8 cellular contexts compared by ENCODE assay signal in the genomic region with DNA sequence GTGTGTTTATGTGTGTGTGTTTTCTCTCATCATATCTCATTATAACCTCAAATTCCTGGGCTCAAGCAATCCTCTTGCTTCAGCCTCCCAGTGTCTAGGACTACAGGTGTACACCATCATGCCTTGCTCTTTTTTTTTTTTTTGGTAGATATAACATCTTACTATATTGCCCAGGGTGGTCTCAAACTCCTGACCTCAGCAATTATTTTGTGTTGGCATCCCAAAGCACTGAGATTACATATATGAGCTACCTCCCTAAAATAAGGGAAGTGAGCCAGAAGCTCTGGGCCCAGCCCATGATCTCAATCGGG.
DNase-seq lines count a peak whose midpoint lies in the region; ATAC-seq and TF ChIP-seq lines count a peak whose summit lies in the region.

No MANE protein-coding gene starts in this region.

- H3K4me2 ChIP-seq in OCI-LY1 (ENCODE audit: low read length): peak overlapping the region; percentile 81

- no peak for ATAC-seq in HG02973 (IDR thresholded peaks at IDR 0.05; ENCODE audit: unreplicated experiment)

- no peaks in the 10 kb centered on the region for H3F3A ChIP-seq in OCI-LY1 (ENCODE audit: insufficient read depth, low read length)

- H3K4me3 ChIP-seq in OCI-LY1 (ENCODE audit: low read depth, low read length, poor library complexity, severe bottlenecking) (peak overlapping the region; percentile 82), epithelial cell of esophagus (ENCODE audit: low read length) (peak overlapping the region; percentile 63), neutrophil (ENCODE audit: low read depth in 1 of 2, low read length in 1 of 2) (peak overlapping the region; percentile 77 to 81)

- H3K36me3 ChIP-seq in ES-I3 (ENCODE audit: insufficient read depth, low read length): peaks cover under 1% of the 10 kb centered on the region; the same call in 1 of the 2 replicates
- H3K36me3 ChIP-seq in OCI-LY1 (ENCODE audit: insufficient read depth, low read length): peaks cover 15% of the 10 kb centered on the region
- H3K36me3 ChIP-seq in neutrophil: peaks cover 10% of the 10 kb centered on the region

- H3K27me3 ChIP-seq in OCI-LY1 (ENCODE audit: insufficient read depth, low read length) (no peaks in the 10 kb centered on the region), neutrophil (peaks cover 42% of the 10 kb centered on the region)

- H4K20me1 ChIP-seq in OCI-LY1 (ENCODE audit: insufficient read depth, low read length): no peaks in the 10 kb centered on the region

- H3K27ac ChIP-seq in OCI-LY1 (ENCODE audit: low read depth, low read length, poor library complexity, severe bottlenecking) (peak overlapping the region; percentile 34), neutrophil (peak overlapping the region; percentile 81)

- H3K9me2 ChIP-seq in OCI-LY1 (ENCODE audit: low read depth, low read length): no peaks in the 10 kb centered on the region

- H3K4me1 ChIP-seq in ES-I3 (ENCODE audit: insufficient read depth, low read length) (no peaks in the 10 kb centered on the region), OCI-LY1 (ENCODE audit: insufficient read depth, low read length, severe bottlenecking) (peaks cover 24% of the 10 kb centered on the region), neutrophil (ENCODE audit: control insufficient read depth in 1 of 2, insufficient read depth in 1 of 2, low read depth in 1 of 2, low read length in 1 of 2) (peaks cover 15 to 21% of the 10 kb centered on the region in 2 experiments)

- H3K9ac ChIP-seq in ES-I3 (ENCODE audit: low read depth, low read length): peak overlapping the region; percentile 84; the same call in 1 of the 2 replicates
- H3K9ac ChIP-seq in OCI-LY1 (ENCODE audit: low read length): peak overlapping the region; percentile 90

- TF ChIP-seq CTCF in OCI-LY1 (IDR thresholded peaks at IDR 0.05; ENCODE audit: low read length) (no peak), epithelial cell of esophagus (IDR thresholded peaks at IDR 0.05; ENCODE audit: insufficient read depth, low read depth, low read length, missing control alignments) (no peak), neutrophil (IDR thresholded peaks at IDR 0.05) (no peak)

- H3K9me3 ChIP-seq in ES-I3 (ENCODE audit: control insufficient read depth, insufficient read depth, low read length) (no peaks in the 10 kb centered on the region), OCI-LY1 (ENCODE audit: low read length) (no peaks in the 10 kb centered on the region), neutrophil (peaks cover 9% of the 10 kb centered on the region)

- H2AFZ ChIP-seq in OCI-LY1 (ENCODE audit: low read length): 0 out of 2 replicates have a peak overlapping the region, but pooled peaks have one; percentile 3

- DNase-seq in epithelial cell of esophagus (ENCODE audit: low read depth) (no peak), D341Med (ENCODE audit: low spot score) (no peak)
- no peak for DNase-seq in stimulated activated CD4-positive, alpha-beta T cell treated with anti-CD3 and anti-CD28 coated beads, Interleukin-4, amount 100 ng/mL, for 1 hour
- no peak for DNase-seq in stimulated activated CD4-positive, alpha-beta T cell treated with anti-CD3 and anti-CD28 coated beads, Interleukin-4, amount 100 ng/mL, for 4 hours

- peaks cover 23% of the 10 kb centered on the region for H3K79me2 ChIP-seq in OCI-LY1 (ENCODE audit: insufficient read depth, low read length)
